ENCODE assay signal across 16 cellular contexts in genomic region chr10:27950165-27950564, GRCh38. TPM values are rescaled to one million over a fixed set of nuclear protein-coding genes. Genes with fewer than 3 reads are reported as not detected.
DNase-seq lines count a peak whose midpoint lies in the region; ATAC-seq and TF ChIP-seq lines count a peak whose summit lies in the region.
"Had no signal": no experiment of that assay in that cellular context is flagged by ENCODE, and none has a peak within 500 bp of the region (broad histone marks: within the 10 kb centered on the region; RNA-seq: fewer than 3 reads in every experiment).

No MANE protein-coding gene starts in this region.

- no peak for TF ChIP-seq POLR2A in prostate gland (IDR thresholded peaks at IDR 0.05)

- H3K4me3 Mint-ChIP-seq in HFFc6 = no peak overlapping the region
- H3K4me3 Mint-ChIP-seq in stimulated activated memory B cell treated with anti-CD40 and anti-IgM and Interleukin-4, amounts not matched to agents 10 μg/mL and 1 μg/mL and 100 μg/mL, for 72 hours = no peak overlapping the region
- H3K4me3 Mint-ChIP-seq in activated T-helper 1 cell treated with anti-CD3 and anti-CD28 coated beads, Interleukin-12 subunit alpha, Interleukin-12 subunit beta, Interleukin-2, Interleukin-4 antibody, amounts not matched to agents 30 ng/mL and 10 ng/mL and 1 ng/mL, durations not matched to agents 14 hours and 24 hours and 36 hours = no peak overlapping the region
- H3K4me3 Mint-ChIP-seq: CD4-positive, alpha-beta memory T cell had no signal

- H3K27me3 Mint-ChIP-seq in HFFc6 (ENCODE audit: insufficient read depth) = no peaks in the 10 kb centered on the region
- H3K27me3 Mint-ChIP-seq in stimulated activated memory B cell treated with anti-CD40 and anti-IgM and Interleukin-4, amounts not matched to agents 10 μg/mL and 1 μg/mL and 100 μg/mL, for 72 hours = peaks cover 4% of the 10 kb centered on the region
- peaks cover 4% of the 10 kb centered on the region for H3K27me3 Mint-ChIP-seq in activated T-helper 1 cell treated with anti-CD3 and anti-CD28 coated beads, Interleukin-12 subunit alpha, Interleukin-12 subunit beta, Interleukin-2, Interleukin-4 antibody, amounts not matched to agents 30 ng/mL and 10 ng/mL and 1 ng/mL, durations not matched to agents 14 hours and 24 hours and 36 hours (ENCODE audit: insufficient read depth)

- intact Hi-C loops in prostate gland (cut with DNase I) = no loop called here
- intact Hi-C loops in dorsolateral prefrontal cortex (cut with DNase I) = no loop called here
- intact Hi-C loops in activated T-helper 1 cell treated with anti-CD3 and anti-CD28 coated beads, Interleukin-12 subunit alpha, Interleukin-12 subunit beta, Interleukin-2, Interleukin-4 antibody, amounts not matched to agents 30 ng/mL and 10 ng/mL and 1 ng/mL, durations not matched to agents 14 hours and 24 hours and 36 hours (cut with micrococcal nuclease) = no loop called here

- peak; percentile 12 for ATAC-seq in stimulated activated memory B cell treated with anti-CD40 and anti-IgM and Interleukin-4, amounts not matched to agents 10 μg/mL and 1 μg/mL and 100 μg/mL, for 72 hours
- ATAC-seq in HG03520 (IDR thresholded peaks at IDR 0.05; ENCODE audit: unreplicated experiment) = no peak

- no peak overlapping the region for H3K9ac ChIP-seq in adipocyte (ENCODE audit: low read length)

- DNase-seq in HFFc6 = no peak
- DNase-seq in adipocyte (ENCODE audit: low read depth) = peak; percentile 11
- peak; percentile 15 for DNase-seq in fibroblast of peridontal ligament (ENCODE audit: extremely low read depth)
- DNase-seq in prostate gland (ENCODE audit: low spot score) = no peak
- DNase-seq in dorsolateral prefrontal cortex = no peak
- no peak for DNase-seq in activated T-helper 1 cell treated with anti-CD3 and anti-CD28 coated beads, Interleukin-12 subunit alpha, Interleukin-12 subunit beta, Interleukin-2, Interleukin-4 antibody, amounts not matched to agents 30 ng/mL and 10 ng/mL and 1 ng/mL, durations not matched to agents 14 hours and 24 hours and 36 hours (ENCODE audit: low spot score)
- DNase-seq: C1 segment of cervical spinal cord; Calu3; CD4-positive, alpha-beta memory T cell; COR-L47; DMS53; DMS79 treated with DMSO at 0.1 percent for 48 hours; H7; HCEC 1CT had no signal

- H3K4me1 ChIP-seq in adipocyte (ENCODE audit: control insufficient read depth, insufficient read depth, low read length) = peaks cover 16% of the 10 kb centered on the region
- no peaks in the 10 kb centered on the region for H3K4me1 ChIP-seq in prostate gland (replicated peaks)

- no peaks in the 10 kb centered on the region for H3K9me3 Mint-ChIP-seq in HFFc6
- no peaks in the 10 kb centered on the region for H3K9me3 Mint-ChIP-seq in stimulated activated memory B cell treated with anti-CD40 and anti-IgM and Interleukin-4, amounts not matched to agents 10 μg/mL and 1 μg/mL and 100 μg/mL, for 72 hours
- no peaks in the 10 kb centered on the region for H3K9me3 Mint-ChIP-seq in activated T-helper 1 cell treated with anti-CD3 and anti-CD28 coated beads, Interleukin-12 subunit alpha, Interleukin-12 subunit beta, Interleukin-2, Interleukin-4 antibody, amounts not matched to agents 30 ng/mL and 10 ng/mL and 1 ng/mL, durations not matched to agents 14 hours and 24 hours and 36 hours
- H3K9me3 Mint-ChIP-seq: CD4-positive, alpha-beta memory T cell had no signal

- WGBS in prostate gland = 76% methylated on average over 2 of the region's 2 CpGs

- H3K4me3 ChIP-seq in adipocyte (ENCODE audit: low read length) = no peak overlapping the region
- H3K4me3 ChIP-seq in prostate gland = no peak overlapping the region
- no peak overlapping the region for H3K4me3 ChIP-seq in dorsolateral prefrontal cortex

- no peaks in the 10 kb centered on the region for H3K36me3 Mint-ChIP-seq in HFFc6 (ENCODE audit: low read depth)
- H3K36me3 Mint-ChIP-seq in stimulated activated memory B cell treated with anti-CD40 and anti-IgM and Interleukin-4, amounts not matched to agents 10 μg/mL and 1 μg/mL and 100 μg/mL, for 72 hours = no peaks in the 10 kb centered on the region
- H3K36me3 Mint-ChIP-seq in activated T-helper 1 cell treated with anti-CD3 and anti-CD28 coated beads, Interleukin-12 subunit alpha, Interleukin-12 subunit beta, Interleukin-2, Interleukin-4 antibody, amounts not matched to agents 30 ng/mL and 10 ng/mL and 1 ng/mL, durations not matched to agents 14 hours and 24 hours and 36 hours (ENCODE audit: low read depth) = no peaks in the 10 kb centered on the region
- H3K36me3 Mint-ChIP-seq: CD4-positive, alpha-beta memory T cell had no signal

- H3K27ac ChIP-seq in prostate gland (no peak overlapping the region), dorsolateral prefrontal cortex (no peak overlapping the region)

- H3K4me1 Mint-ChIP-seq in HFFc6 (ENCODE audit: low read depth) = peaks cover 22% of the 10 kb centered on the region
- H3K4me1 Mint-ChIP-seq in stimulated activated memory B cell treated with anti-CD40 and anti-IgM and Interleukin-4, amounts not matched to agents 10 μg/mL and 1 μg/mL and 100 μg/mL, for 72 hours = no peaks in the 10 kb centered on the region
- H3K4me1 Mint-ChIP-seq in activated T-helper 1 cell treated with anti-CD3 and anti-CD28 coated beads, Interleukin-12 subunit alpha, Interleukin-12 subunit beta, Interleukin-2, Interleukin-4 antibody, amounts not matched to agents 30 ng/mL and 10 ng/mL and 1 ng/mL, durations not matched to agents 14 hours and 24 hours and 36 hours (ENCODE audit: low read depth) = no peaks in the 10 kb centered on the region

- H3K27ac Mint-ChIP-seq in HFFc6 = peak overlapping the region; percentile 31; the same call in 1 of the 2 replicates
- no peak overlapping the region for H3K27ac Mint-ChIP-seq in stimulated activated memory B cell treated with anti-CD40 and anti-IgM and Interleukin-4, amounts not matched to agents 10 μg/mL and 1 μg/mL and 100 μg/mL, for 72 hours
- no peak overlapping the region for H3K27ac Mint-ChIP-seq in activated T-helper 1 cell treated with anti-CD3 and anti-CD28 coated beads, Interleukin-12 subunit alpha, Interleukin-12 subunit beta, Interleukin-2, Interleukin-4 antibody, amounts not matched to agents 30 ng/mL and 10 ng/mL and 1 ng/mL, durations not matched to agents 14 hours and 24 hours and 36 hours
- H3K27ac Mint-ChIP-seq: CD4-positive, alpha-beta memory T cell had no signal

- H3K9me3 ChIP-seq in adipocyte (ENCODE audit: control insufficient read depth, low read length) (no peaks in the 10 kb centered on the region), prostate gland (no peaks in the 10 kb centered on the region)

- peaks cover 12% of the 10 kb centered on the region for H3K27me3 ChIP-seq in adipocyte (replicated peaks; ENCODE audit: control insufficient read depth, insufficient read depth, low read length)
- H3K27me3 ChIP-seq in prostate gland (replicated peaks; ENCODE audit: insufficient read depth) = no peaks in the 10 kb centered on the region
- no peaks in the 10 kb centered on the region for H3K27me3 ChIP-seq in dorsolateral prefrontal cortex

- TF ChIP-seq CTCF in HFFc6 (IDR thresholded peaks at IDR 0.05) (no peak), prostate gland (IDR thresholded peaks at IDR 0.05) (no peak), dorsolateral prefrontal cortex (IDR thresholded peaks at IDR 0.05 in 54 of 56, conservative IDR thresholded peaks at IDR 0.05 in 2 of 56; ENCODE audit: low read depth in 1 of 56, partially characterized antibody in 56 of 56) (no peak)

- no peaks in the 10 kb centered on the region for H3K36me3 ChIP-seq in adipocyte (ENCODE audit: control insufficient read depth, insufficient read depth, low read length, severe bottlenecking)
- no peaks in the 10 kb centered on the region for H3K36me3 ChIP-seq in prostate gland

RNA-seq across cellular contexts. Expression of gene ODAD2, which starts 48.7 kb away (rescaled TPM):
- 10 to 100 TPM; 10.3 to 17.5 (median 12.4) TPM for total RNA-seq in HFFc6 (2021; fragmentation: NEBNext Ultra II Directional; extraction: Animal tissue kit (Norgen Biotek cat#: 25700))
- 1 to 10 TPM; 1.3 to 6.6 TPM for total RNA-seq in prostate gland
- 1 to 10 TPM in 58 of 120 experiments, under 1 TPM in 60, not detected in 2; 0.18 to 3.6 (median 0.98) TPM for total RNA-seq in dorsolateral prefrontal cortex
- total RNA-seq in activated T-helper 1 cell treated with anti-CD3 and anti-CD28 coated beads, Interleukin-12 subunit alpha, Interleukin-12 subunit beta, Interleukin-2, Interleukin-4 antibody, amounts not matched to agents 30 ng/mL and 10 ng/mL and 1 ng/mL, durations not matched to agents 14 hours and 24 hours and 36 hours = not detected in 2 replicates

Comparison
In these comparisons a context has a peak if more than half of its experiments do, and no peak if none do; other contexts are left out.
1. DNase-seq: peak in adipocyte (single experiment) and fibroblast of peridontal ligament (single experiment); none in HFFc6 (single experiment), prostate gland (single experiment), dorsolateral prefrontal cortex (0 of 10) and activated T-helper 1 cell treated with anti-CD3 and anti-CD28 coated beads, Interleukin-12 subunit alpha, Interleukin-12 subunit beta, Interleukin-2, Interleukin-4 antibody, amounts not matched to agents 30 ng/mL and 10 ng/mL and 1 ng/mL, durations not matched to agents 14 hours and 24 hours and 36 hours (single experiment).